In the genomic region with DNA sequence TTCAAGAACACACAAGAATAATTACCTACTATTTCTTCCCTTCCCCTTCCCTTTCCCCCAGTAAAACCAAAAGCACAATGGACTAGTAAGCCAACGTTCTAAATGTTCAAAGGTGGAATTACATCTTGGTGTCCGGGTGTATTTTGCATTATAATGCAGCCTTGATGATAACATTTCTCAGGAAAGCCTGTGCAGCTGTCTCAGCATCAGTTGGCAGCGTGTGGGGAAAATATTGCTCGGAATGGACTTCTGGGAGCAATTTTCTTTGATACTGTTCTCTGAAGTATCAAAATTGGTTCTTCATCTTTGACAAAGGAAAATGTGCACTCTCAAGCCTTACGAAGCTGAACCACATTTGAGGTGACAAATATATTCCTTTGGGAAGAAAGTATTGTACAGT, we compare ENCODE assay signal across 31 cellular contexts.
"Had no signal": no experiment of that assay in that cellular context is flagged by ENCODE, and none has a peak within 500 bp of the region (broad histone marks: within the 10 kb centered on the region; RNA-seq: fewer than 3 reads in every experiment).

No MANE protein-coding gene starts in this region.

- H3K27ac ChIP-seq: KMS-11 had no signal

- H3K4me3 ChIP-seq: MG63 had no signal

- H3K4me2 ChIP-seq: KMS-11 had no signal

- H3K36me3 ChIP-seq: MG63 had no signal

- H3K9me3 ChIP-seq: MG63 had no signal

- DNase-seq: Karpas-422, Kasumi-1, KG1, MG63, MM.1S, NCI-H1048, NCI-H1092, NCI-H1092 treated with DMSO at 0.1 percent for 48 hours, NCI-H1105, NCI-H1105 treated with DMSO at 0.1 percent for 48 hours, NCI-H1417, NCI-H1417 treated with DMSO at 0.1 percent for 48 hours, NCI-H1436, NCI-H1436 treated with DMSO at 0.1 percent for 48 hours, NCI-H146, NCI-H187, NCI-H187 treated with DMSO at 0.1 percent for 48 hours, NCI-H1930, NCI-H2029, NCI-H2029 treated with DMSO at 0.1 percent for 48 hours, NCI-H2081, NCI-H2081 treated with DMSO at 0.1 percent for 48 hours, NCI-H2107, NCI-H2227 treated with DMSO at 0.1 percent for 48 hours, NCI-H226, NCI-H345, NCI-H446, NCI-H510A, NCI-H510A treated with DMSO at 0.1 percent for 48 hours, NCI-H524 had no signal

- H3K9ac ChIP-seq: KMS-11 had no signal
